Comparison of ENCODE assay signal across 20 cellular contexts in the genomic region with DNA sequence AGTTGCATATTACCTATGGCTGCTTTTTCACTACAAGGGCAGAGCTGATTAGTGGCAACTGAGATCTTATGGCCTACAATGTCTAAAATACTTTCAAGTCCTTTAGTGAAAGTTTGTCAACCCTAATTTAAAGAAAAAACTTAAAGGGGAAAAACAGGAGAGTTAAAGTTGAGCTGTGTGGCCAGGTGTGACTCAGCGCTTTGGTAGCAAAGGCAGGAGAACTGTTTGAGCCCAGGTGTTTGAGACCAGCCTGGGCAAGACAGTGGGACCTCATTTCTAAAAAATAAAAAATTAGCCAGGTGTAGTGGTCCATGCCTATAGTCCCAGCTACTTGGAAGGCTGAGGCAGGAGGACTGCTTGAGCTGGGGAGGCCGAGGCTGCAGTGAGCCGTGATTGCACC.
A peak's percentile ranks its signal among the peaks of the same experiment; 100 is the strongest.
DNase-seq lines count a peak whose midpoint lies in the region; ATAC-seq and TF ChIP-seq lines count a peak whose summit lies in the region.
"Had no signal": no experiment of that assay in that cellular context is flagged by ENCODE, and none has a peak within 500 bp of the region (broad histone marks: within the 10 kb centered on the region; RNA-seq: fewer than 3 reads in every experiment).

No MANE protein-coding gene starts in this region.

- no peak for ATAC-seq in CD8-positive, alpha-beta T cell
- ATAC-seq in GM19467 (IDR thresholded peaks at IDR 0.05; ENCODE audit: unreplicated experiment) (no peak), GM19035 (IDR thresholded peaks at IDR 0.05; ENCODE audit: unreplicated experiment) (no peak)
- ATAC-seq: effector memory CD8-positive, alpha-beta T cell; Panc1 had no signal

- in situ Hi-C loops in mammary epithelial cell (cut with MboI; ENCODE audit: low sequenced_read_pairs in 2 of 2) = no loop called here

- no peak overlapping the region for H3K4me3 Mint-ChIP-seq in CD8-positive, alpha-beta T cell
- no peak overlapping the region for H3K4me3 Mint-ChIP-seq in progenitor cell of endocrine pancreas (ENCODE audit: low read depth)
- H3K4me3 Mint-ChIP-seq: activated CD4-positive, alpha-beta memory T cell treated with anti-CD3 and anti-CD28 coated beads for 36 hours; activated T-helper 1 cell treated with anti-CD3 and anti-CD28 coated beads, Interleukin-12 subunit alpha, Interleukin-12 subunit beta, Interleukin-2, Interleukin-4 antibody, amounts not matched to agents 30 ng/mL and 10 ng/mL and 1 ng/mL, durations not matched to agents 14 hours and 24 hours and 36 hours; effector memory CD8-positive, alpha-beta T cell; IgD-negative memory B cell; neural crest cell had no signal

- H4K20me1 ChIP-seq in mammary epithelial cell (ENCODE audit: insufficient read depth, low read length) = no peaks in the 10 kb centered on the region

- CTCF ChIA-PET in CD8-positive, alpha-beta T cell (lab: Charles Lee) = no interaction called here
- CTCF ChIA-PET in mammary epithelial cell (lab: Charles Lee; ENCODE audit: low non-redundant PET) = no interaction called here

- no peaks in the 10 kb centered on the region for H3K27me3 ChIP-seq in CD8-positive, alpha-beta T cell (ENCODE audit: insufficient read depth, low read length)
- H3K27me3 ChIP-seq in HUES48 (ENCODE audit: control insufficient read depth, insufficient read depth, low read length) (no peaks in the 10 kb centered on the region), mammary epithelial cell (ENCODE audit: insufficient read depth, low read length) (no peaks in the 10 kb centered on the region)
- H3K27me3 ChIP-seq: BE2C had no signal

- peaks cover 26% of the 10 kb centered on the region for H3K4me1 Mint-ChIP-seq in CD8-positive, alpha-beta T cell (ENCODE audit: low read depth)
- H3K4me1 Mint-ChIP-seq in progenitor cell of endocrine pancreas (ENCODE audit: low read depth) = peaks cover 22% of the 10 kb centered on the region

- no peak for DNase-seq in CD8-positive, alpha-beta T cell
- DNase-seq in mammary epithelial cell = peak; percentile 44
- no peak for DNase-seq in progenitor cell of endocrine pancreas (ENCODE audit: low spot score, unreplicated experiment)
- DNase-seq in GM03348 (ENCODE audit: low spot score) = no peak
- DNase-seq: activated CD4-positive, alpha-beta memory T cell treated with anti-CD3 and anti-CD28 coated beads for 36 hours; BE2C; cerebellar nuclear complex; DMS 273 treated with DMSO at 0.1 percent for 48 hours; effector memory CD8-positive, alpha-beta T cell; NCI-H1048; NCI-H2107; stimulated activated CD4-positive, alpha-beta T cell treated with anti-CD3 and anti-CD28 coated beads, Interleukin-1b, Interleukin-23, amount 100 ng/mL, for 48 hours had no signal

- H3K27me3 Mint-ChIP-seq in CD8-positive, alpha-beta T cell (ENCODE audit: low read depth) = no peaks in the 10 kb centered on the region
- H3K27me3 Mint-ChIP-seq in progenitor cell of endocrine pancreas = no peaks in the 10 kb centered on the region
- H3K27me3 Mint-ChIP-seq: activated CD4-positive, alpha-beta memory T cell treated with anti-CD3 and anti-CD28 coated beads for 36 hours; effector memory CD8-positive, alpha-beta T cell; IgD-negative memory B cell had no signal

- H3K36me3 ChIP-seq in CD8-positive, alpha-beta T cell (ENCODE audit: insufficient read depth, low read length) = peaks cover 19% of the 10 kb centered on the region
- H3K36me3 ChIP-seq in HUES48 (ENCODE audit: control insufficient read depth, insufficient read depth, low read length) (peaks cover 85% of the 10 kb centered on the region), mammary epithelial cell (ENCODE audit: insufficient read depth, low read length) (peaks cover 29% of the 10 kb centered on the region)

- POLR2A ChIA-PET in CD8-positive, alpha-beta T cell (lab: Charles Lee) = no interaction called here

- H3K27ac ChIP-seq in CD8-positive, alpha-beta T cell (ENCODE audit: low read depth, low read length) = no peak overlapping the region
- H3K27ac ChIP-seq in HUES48 (ENCODE audit: low read depth, low read length) = peak overlapping the region; percentile 34
- peak overlapping the region; percentile 16 for H3K27ac ChIP-seq in mammary epithelial cell (ENCODE audit: insufficient read depth, low read depth, low read length)

- H3K36me3 Mint-ChIP-seq in CD8-positive, alpha-beta T cell = peaks cover 76% of the 10 kb centered on the region
- H3K36me3 Mint-ChIP-seq in progenitor cell of endocrine pancreas (ENCODE audit: insufficient read depth) = peaks cover 25% of the 10 kb centered on the region

- no peaks in the 10 kb centered on the region for H3K9me3 ChIP-seq in CD8-positive, alpha-beta T cell (ENCODE audit: low read length)
- H3K9me3 ChIP-seq in HUES48 (ENCODE audit: control insufficient read depth, insufficient read depth, low read length) = no peaks in the 10 kb centered on the region
- no peaks in the 10 kb centered on the region for H3K9me3 ChIP-seq in mammary epithelial cell (replicated peaks; ENCODE audit: insufficient read depth, low read length)
- H3K9me3 ChIP-seq: BE2C, thoracic aorta had no signal

- H3K27ac Mint-ChIP-seq in CD8-positive, alpha-beta T cell = peak overlapping the region; percentile 7
- peak overlapping the region; percentile 40 for H3K27ac Mint-ChIP-seq in progenitor cell of endocrine pancreas
- H3K27ac Mint-ChIP-seq: activated CD4-positive, alpha-beta memory T cell treated with anti-CD3 and anti-CD28 coated beads for 36 hours; activated T-helper 1 cell treated with anti-CD3 and anti-CD28 coated beads, Interleukin-12 subunit alpha, Interleukin-12 subunit beta, Interleukin-2, Interleukin-4 antibody, amounts not matched to agents 30 ng/mL and 10 ng/mL and 1 ng/mL, durations not matched to agents 14 hours and 24 hours and 36 hours; IgD-negative memory B cell had no signal

- H3K4me1 ChIP-seq in CD8-positive, alpha-beta T cell (ENCODE audit: insufficient read depth, low read length) = no peaks in the 10 kb centered on the region
- H3K4me1 ChIP-seq in HUES48 (ENCODE audit: control insufficient read depth, insufficient read depth, low read length) (peaks cover 3% of the 10 kb centered on the region), mammary epithelial cell (ENCODE audit: insufficient read depth, low read length) (peaks cover 20% of the 10 kb centered on the region)
- H3K4me1 ChIP-seq: BE2C had no signal

- no peaks in the 10 kb centered on the region for H3K9me3 Mint-ChIP-seq in CD8-positive, alpha-beta T cell
- H3K9me3 Mint-ChIP-seq in progenitor cell of endocrine pancreas (ENCODE audit: low read depth) = no peaks in the 10 kb centered on the region
- H3K9me3 Mint-ChIP-seq: activated T-helper 1 cell treated with anti-CD3 and anti-CD28 coated beads, Interleukin-12 subunit alpha, Interleukin-12 subunit beta, Interleukin-2, Interleukin-4 antibody, amounts not matched to agents 30 ng/mL and 10 ng/mL and 1 ng/mL, durations not matched to agents 14 hours and 24 hours and 36 hours; effector memory CD8-positive, alpha-beta T cell; neural crest cell had no signal

- TF ChIP-seq CTCF in CD8-positive, alpha-beta T cell (IDR thresholded peaks at IDR 0.05) = no peak
- TF ChIP-seq CTCF in mammary epithelial cell (conservative IDR thresholded peaks at IDR 0.05 in 1 of 2, IDR thresholded peaks at IDR 0.05 in 1 of 2; ENCODE audit: extremely low read depth in 1 of 2, insufficient read depth in 1 of 2, low read depth in 1 of 2, low read length in 2 of 2) (no peak), progenitor cell of endocrine pancreas (IDR thresholded peaks at IDR 0.05; ENCODE audit: unreplicated experiment) (no peak)

- H3K9ac ChIP-seq in HUES48 (ENCODE audit: low read depth, low read length) (no peak overlapping the region), mammary epithelial cell (ENCODE audit: insufficient read depth, low read length) (no peak overlapping the region)

- 94% methylated on average over 3 of the region's 3 CpGs for WGBS in mammary epithelial cell (ENCODE audit: low coverage, missing lambda C conversion rate)

- H3K4me2 ChIP-seq in mammary epithelial cell (ENCODE audit: insufficient read depth, low read depth, low read length) = peak overlapping the region; percentile 22

- no peak overlapping the region for H3K4me3 ChIP-seq in CD8-positive, alpha-beta T cell (ENCODE audit: low read depth, low read length)
- no peak overlapping the region for H3K4me3 ChIP-seq in HUES48 (ENCODE audit: low read depth, low read length)
- H3K4me3 ChIP-seq in mammary epithelial cell (replicated peaks in 1 of 3; ENCODE audit: insufficient read depth in 1 of 3, low read depth in 2 of 3, low read length in 3 of 3) = no peak overlapping the region
- H3K4me3 ChIP-seq: thoracic aorta had no signal

- dilution Hi-C loops in mammary epithelial cell (cut with HindIII; ENCODE audit: low sequenced_read_pairs) = no loop called here

- no peak overlapping the region for H2AFZ ChIP-seq in mammary epithelial cell (ENCODE audit: low read depth, low read length)

- H3K79me2 ChIP-seq in mammary epithelial cell (ENCODE audit: insufficient read depth, low read length) = peaks cover 14% of the 10 kb centered on the region

- no TSS peak for BruUV-seq in mammary epithelial cell (replicated peaks; lab: Mats Ljungman, UMichigan)

- intact Hi-C loops in CD8-positive, alpha-beta T cell (cut with DNase I, micrococcal nuclease) = no loop called here
- intact Hi-C loops in mammary epithelial cell (cut with micrococcal nuclease) = no loop called here
